15 cellular contexts compared by ENCODE assay signal in the genomic region with DNA sequence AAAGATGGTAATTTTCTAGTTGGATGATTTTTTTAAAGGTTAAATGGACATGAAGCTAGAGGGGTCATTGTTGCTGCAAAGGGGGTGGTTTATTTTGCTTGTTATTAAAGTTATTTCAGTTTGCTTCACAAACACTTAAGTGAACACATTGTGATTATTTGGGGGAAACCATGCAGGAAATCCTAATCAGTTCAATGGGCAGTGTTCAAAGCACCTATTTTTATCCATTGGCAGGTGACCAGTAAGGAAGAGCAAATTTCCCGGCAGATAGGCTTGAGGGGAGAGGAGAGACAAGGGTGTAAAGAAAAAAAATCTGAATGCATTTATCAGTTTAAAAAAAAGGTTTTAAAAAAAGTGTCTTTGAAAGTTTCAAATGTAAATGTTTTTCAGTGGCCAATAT. TPM values are rescaled to one million over a fixed set of nuclear protein-coding genes. Genes with fewer than 3 reads are reported as not detected.
A peak's percentile ranks its signal among the peaks of the same experiment; 100 is the strongest.
DNase-seq lines count a peak whose midpoint lies in the region; ATAC-seq, FAIRE-seq and TF ChIP-seq lines count a peak whose summit lies in the region.
"Had no signal": no experiment of that assay in that cellular context is flagged by ENCODE, and none has a peak within 500 bp of the region (broad histone marks: within the 10 kb centered on the region; RNA-seq: fewer than 3 reads in every experiment).

No MANE protein-coding gene starts in this region.

- peaks cover 81% of the 10 kb centered on the region for H3K4me1 Mint-ChIP-seq in activated T-cell treated with anti-CD3 and anti-CD28 coated beads, Interleukin-2, amount 50 U/mL, for 24 hours (ENCODE audit: low read depth)
- H3K4me1 Mint-ChIP-seq in T-helper 17 cell = peaks cover 34% of the 10 kb centered on the region
- peaks cover 13 to 51% (median 22%) of the 10 kb centered on the region in 3 donors for H3K4me1 Mint-ChIP-seq in naive B cell

- H3K27ac Mint-ChIP-seq in activated T-cell treated with anti-CD3 and anti-CD28 coated beads, Interleukin-2, amount 50 U/mL, for 24 hours = peak overlapping the region; percentile 92
- H3K27ac Mint-ChIP-seq in T-helper 17 cell (peak overlapping the region; percentile 97), naive B cell (peak overlapping the region; percentile 79 to 92 (median 90))

- BruUV-seq in PC-3 (replicated peaks; lab: Mats Ljungman, UMichigan) = no TSS peak

- H3K9me3 Mint-ChIP-seq in activated T-cell treated with anti-CD3 and anti-CD28 coated beads, Interleukin-2, amount 50 U/mL, for 24 hours = no peaks in the 10 kb centered on the region
- no peaks in the 10 kb centered on the region for H3K9me3 Mint-ChIP-seq in naive B cell

- POLR2A ChIA-PET in PC-3 (lab: Charles Lee; ENCODE audit: unreplicated experiment) = no interaction called here

- H3K27me3 Mint-ChIP-seq in activated T-cell treated with anti-CD3 and anti-CD28 coated beads, Interleukin-2, amount 50 U/mL, for 24 hours = no peaks in the 10 kb centered on the region
- H3K27me3 Mint-ChIP-seq in T-helper 17 cell (no peaks in the 10 kb centered on the region), naive B cell (no peaks in the 10 kb centered on the region)

- H3K4me2 ChIP-seq in PC-3 (ENCODE audit: low read length) (no peak overlapping the region), Karpas-422 (ENCODE audit: low read depth, low read length, poor library complexity, severe bottlenecking) (no peak overlapping the region)

- no peak overlapping the region for H3K27ac ChIP-seq in PC-3 (ENCODE audit: low read length)
- no peak overlapping the region for H3K27ac ChIP-seq in Karpas-422 (ENCODE audit: low read length)
- H3K27ac ChIP-seq: cardiac muscle cell, parathyroid adenoma, tibial nerve had no signal

- no peak for TF ChIP-seq POLR2A in GM12892 (IDR thresholded peaks at IDR 0.05; ENCODE audit: low read depth, low read length)

- H3K9me3 ChIP-seq in T-helper 17 cell (ENCODE audit: control insufficient read depth, low read length, poor library complexity, severe bottlenecking) (no peaks in the 10 kb centered on the region), PC-3 (ENCODE audit: low read length) (no peaks in the 10 kb centered on the region), Karpas-422 (ENCODE audit: low read length) (peaks cover 9% of the 10 kb centered on the region; the same call in 1 of the 2 replicates)
- H3K9me3 ChIP-seq: tibial nerve had no signal

- H3K36me3 ChIP-seq in PC-3 (ENCODE audit: low read depth, low read length) (no peaks in the 10 kb centered on the region), Karpas-422 (ENCODE audit: insufficient read depth, low read length) (no peaks in the 10 kb centered on the region)
- H3K36me3 ChIP-seq: cardiac muscle cell, tibial nerve had no signal

- no peak overlapping the region for H3K9ac ChIP-seq in PC-3 (ENCODE audit: low read length)
- H3K9ac ChIP-seq in Karpas-422 (ENCODE audit: low read length) = no peak overlapping the region
- H3K9ac ChIP-seq: parathyroid adenoma had no signal

- no peaks in the 10 kb centered on the region for H3K79me2 ChIP-seq in PC-3 (ENCODE audit: low read length)
- H3K79me2 ChIP-seq in Karpas-422 (ENCODE audit: low read length) = no peaks in the 10 kb centered on the region
- H3K79me2 ChIP-seq: parathyroid adenoma had no signal

- H3K27me3 ChIP-seq in PC-3 (ENCODE audit: low read length) = no peaks in the 10 kb centered on the region
- no peaks in the 10 kb centered on the region for H3K27me3 ChIP-seq in Karpas-422 (ENCODE audit: low read length)
- H3K27me3 ChIP-seq: cardiac muscle cell, tibial nerve had no signal

- no peak overlapping the region for H2AFZ ChIP-seq in PC-3 (ENCODE audit: low read length)
- no peak overlapping the region for H2AFZ ChIP-seq in Karpas-422 (ENCODE audit: low read length)
- H2AFZ ChIP-seq: parathyroid adenoma had no signal

- ATAC-seq in T-helper 17 cell (no peak), naive B cell (ENCODE audit: low read depth in 2 of 2) (no peak), PC-3 (no peak)
- ATAC-seq: SK-N-SH treated with all-trans-retinoic acid at 6 μM for 48 hours had no signal

- H3K4me3 Mint-ChIP-seq in activated T-cell treated with anti-CD3 and anti-CD28 coated beads, Interleukin-2, amount 50 U/mL, for 24 hours = peak overlapping the region; percentile 73
- H3K4me3 Mint-ChIP-seq in T-helper 17 cell = peak overlapping the region; percentile 90
- H3K4me3 Mint-ChIP-seq in naive B cell = peak overlapping the region; percentile 64 to 88 (median 81)

- CTCF ChIA-PET in PC-3 (lab: Charles Lee) = no interaction called here

- peaks cover 21% of the 10 kb centered on the region for H3K36me3 Mint-ChIP-seq in activated T-cell treated with anti-CD3 and anti-CD28 coated beads, Interleukin-2, amount 50 U/mL, for 24 hours (ENCODE audit: low read depth)
- H3K36me3 Mint-ChIP-seq in T-helper 17 cell (ENCODE audit: low read depth) = peaks cover 4% of the 10 kb centered on the region
- H3K36me3 Mint-ChIP-seq in naive B cell = peaks cover 8 to 10% of the 10 kb centered on the region in 2 donors

- H3K9me2 ChIP-seq in PC-3 (replicated peaks; ENCODE audit: low read length) = no peaks in the 10 kb centered on the region
- H3K9me2 ChIP-seq in Karpas-422 (replicated peaks; ENCODE audit: insufficient read depth, low read length) = no peaks in the 10 kb centered on the region

- FAIRE-seq in GM12892 (lab: Jason Lieb, UNC) = peak; percentile 95

- no peaks in the 10 kb centered on the region for H4K20me1 ChIP-seq in PC-3 (ENCODE audit: low read length)
- H4K20me1 ChIP-seq in Karpas-422 (ENCODE audit: insufficient read depth, low read depth, low read length) = no peaks in the 10 kb centered on the region

- intact Hi-C loops in PC-3 (cut with micrococcal nuclease) = no loop called here

- no peaks in the 10 kb centered on the region for H3F3A ChIP-seq in PC-3 (ENCODE audit: low read length, unreplicated experiment)

- TF ChIP-seq CTCF in PC-3 (conservative IDR thresholded peaks at IDR 0.05; ENCODE audit: low read depth, low read length) = no peak

- H3K4me1 ChIP-seq in PC-3 (ENCODE audit: insufficient read depth, low read length) = no peaks in the 10 kb centered on the region
- H3K4me1 ChIP-seq in Karpas-422 (ENCODE audit: low read length) = no peaks in the 10 kb centered on the region
- H3K4me1 ChIP-seq: parathyroid adenoma, tibial nerve had no signal

- DNase-seq in activated T-cell treated with anti-CD3 and anti-CD28 coated beads, Interleukin-2, amount 50 U/mL, for 24 hours = no peak
- no peak for DNase-seq in activated T-cell treated with anti-CD3 and anti-CD28 coated beads, Interleukin-2, amount 50 U/mL, for 48 hours
- DNase-seq in GM12892 (ENCODE audit: insufficient read length) = no peak
- DNase-seq in T-helper 17 cell = no peak
- no peak for DNase-seq in naive B cell
- DNase-seq in PC-3 = no peak
- no peak for DNase-seq in Karpas-422
- no peak for DNase-seq in DMS153 (lab: John Stamatoyannopoulos, UW)
- DNase-seq: DMS 273 treated with DMSO at 0.1 percent for 48 hours, kidney, NCI-H2171 treated with DMSO at 0.1 percent for 48 hours had no signal

- H3K4me3 ChIP-seq in PC-3 (ENCODE audit: low read length) (no peak overlapping the region), Karpas-422 (ENCODE audit: low read length) (no peak overlapping the region)
- H3K4me3 ChIP-seq: cardiac muscle cell, tibial nerve had no signal

RNA-seq across cellular contexts. Expression of gene GPR174, which starts 17.6 kb away (rescaled TPM):
- 5.4 TPM for polyA plus RNA-seq in GM12892 (2012; ENCODE audit: missing spikeins)
- total RNA-seq in T-helper 17 cell (10 to 100 TPM; 34.5 to 41.2 TPM), PC-3 (2014; rRNA removed) (not detected in 2 replicates)
- polyA plus RNA-seq in naive B cell (ENCODE audit: low read depth in 6 of 6) = 10 to 100 TPM in 1 of 6 donors, 1 to 10 TPM in 5; 4.6 to 11.7 (median 7.4) TPM
- total RNA-seq in Karpas-422 (2014; rRNA removed; shearing (Covaris generic); ENCODE audit: low replicate concordance) = 0.04 and 0.75 TPM in 2 replicates
- total RNA-seq: cardiac muscle cell had no signal
- polyA plus RNA-seq: cardiac muscle cell had no signal

Comparison
In these comparisons a context has a peak if more than half of its experiments do, and no peak if none do; other contexts are left out.
1. RNA of gene GPR174, which starts 17.6 kb away (total RNA-seq): 34.5 to 41.2 TPM in T-helper 17 cell; 0.04 to 0.75 TPM in Karpas-422 and not detected in PC-3; every median in the first group is over 10 times any median in the second.
2. Peak in every context shown above with its lines, with median percentiles within 50 percentile points of each other: H3K27ac Mint-ChIP-seq and H3K4me3 Mint-ChIP-seq.